ENCODE assay signal across 8 cellular contexts in genomic region chr3:142027295-142027694, GRCh38.
A peak's percentile ranks its signal among the peaks of the same experiment; 100 is the strongest.
DNase-seq lines count a peak whose midpoint lies in the region; ATAC-seq, FAIRE-seq and TF ChIP-seq lines count a peak whose summit lies in the region.

No MANE protein-coding gene starts in this region.

- no peaks in the 10 kb centered on the region for H3K9me2 ChIP-seq in MM.1S (replicated peaks; ENCODE audit: insufficient read depth, low read length)

- H3K4me3 ChIP-seq in MM.1S (ENCODE audit: low read length) = no peak overlapping the region; the same call in 1 of the 2 replicates
- H3K4me3 ChIP-seq in endocrine pancreas (ENCODE audit: control insufficient read depth, insufficient read depth, low read length) = peak overlapping the region; percentile 84

- no peak overlapping the region for H3K27ac ChIP-seq in MM.1S (ENCODE audit: low read length)

- peak overlapping the region; percentile 25; the same call in 1 of the 2 replicates for H3K4me2 ChIP-seq in MM.1S (ENCODE audit: low read depth, low read length)

- no peak overlapping the region for H2AFZ ChIP-seq in MM.1S (ENCODE audit: low read length)

- no peaks in the 10 kb centered on the region for H3F3A ChIP-seq in MM.1S (ENCODE audit: insufficient read depth, low read length)

- no peak overlapping the region for H3K9ac ChIP-seq in MM.1S (ENCODE audit: low read length)
- no peak overlapping the region for H3K9ac ChIP-seq in endocrine pancreas (ENCODE audit: control insufficient read depth, insufficient read depth, low read length)

- peaks cover 5% of the 10 kb centered on the region for H3K36me3 Mint-ChIP-seq in osteocyte (ENCODE audit: unreplicated experiment)

- H4K20me1 ChIP-seq in MM.1S (ENCODE audit: insufficient read depth, low read length) = no peaks in the 10 kb centered on the region

- H3K27ac Mint-ChIP-seq in osteocyte (ENCODE audit: unreplicated experiment) = peak overlapping the region; percentile 60

- H3K4me1 ChIP-seq in MM.1S (ENCODE audit: low read length) (no peaks in the 10 kb centered on the region), endocrine pancreas (ENCODE audit: control insufficient read depth, insufficient read depth, low read length) (no peaks in the 10 kb centered on the region)

- DNase-seq in GM03348 (ENCODE audit: low spot score) = peak; percentile 10
- no peak for DNase-seq in MM.1S
- DNase-seq in osteocyte (ENCODE audit: extremely low spot score, unreplicated experiment) = no peak
- DNase-seq in cerebellum (ENCODE audit: low spot score) = no peak
- DNase-seq in RCC 7860 (ENCODE audit: low spot score) = no peak
- DNase-seq in germinal center (ENCODE audit: low spot score) = no peak

- peaks cover 13% of the 10 kb centered on the region for H3K4me1 Mint-ChIP-seq in osteocyte (ENCODE audit: unreplicated experiment)

- H3K9me3 Mint-ChIP-seq in osteocyte (ENCODE audit: unreplicated experiment) = no peaks in the 10 kb centered on the region

- peak overlapping the region; percentile 88 for H3K4me3 Mint-ChIP-seq in osteocyte (ENCODE audit: unreplicated experiment)

- H3K79me2 ChIP-seq in MM.1S (ENCODE audit: low read length) = no peaks in the 10 kb centered on the region

- no peak for ATAC-seq in GM21360 (IDR thresholded peaks at IDR 0.05; ENCODE audit: unreplicated experiment)

- H3K27me3 Mint-ChIP-seq in osteocyte (ENCODE audit: unreplicated experiment) = no peaks in the 10 kb centered on the region

- H3K27me3 ChIP-seq in MM.1S (replicated peaks; ENCODE audit: insufficient read depth, low read length) (no peaks in the 10 kb centered on the region), endocrine pancreas (ENCODE audit: control insufficient read depth, insufficient read depth, low read length) (no peaks in the 10 kb centered on the region)

- no peaks in the 10 kb centered on the region for H3K36me3 ChIP-seq in MM.1S (replicated peaks; ENCODE audit: insufficient read depth, low read length)
- no peaks in the 10 kb centered on the region for H3K36me3 ChIP-seq in endocrine pancreas (ENCODE audit: control insufficient read depth, insufficient read depth, low read length)

- TF ChIP-seq CTCF in MM.1S (IDR thresholded peaks at IDR 0.05; ENCODE audit: low read length) (no peak), osteocyte (IDR thresholded peaks at IDR 0.05) (no peak)

- H3K9me3 ChIP-seq in MM.1S (replicated peaks; ENCODE audit: insufficient read depth, low read length) (no peaks in the 10 kb centered on the region), endocrine pancreas (ENCODE audit: control insufficient read depth, low read length) (no peaks in the 10 kb centered on the region)

- no peak for FAIRE-seq in RCC 7860 (lab: Jason Lieb, UNC)
